In the genomic region with DNA sequence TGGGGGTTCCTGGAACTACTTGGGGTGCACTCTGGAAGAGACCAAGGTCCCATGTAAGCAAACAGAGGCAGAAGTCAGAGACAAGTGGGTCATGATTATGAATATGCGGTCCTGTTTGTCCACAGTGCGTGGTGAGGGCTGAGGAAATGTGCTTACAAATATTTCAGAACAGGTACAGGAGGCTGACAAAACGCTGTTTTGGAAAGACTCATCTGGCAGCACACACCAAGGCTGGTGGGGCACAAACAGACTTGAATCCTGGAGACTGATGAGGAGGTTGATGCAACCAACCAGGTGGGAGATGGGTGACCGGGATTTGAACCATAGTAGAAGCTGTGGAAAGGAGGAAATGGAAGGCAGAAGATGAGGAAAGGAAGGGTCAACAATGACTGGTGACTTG, we compare ENCODE assay signal across 17 cellular contexts.
DNase-seq lines count a peak whose midpoint lies in the region; ATAC-seq, FAIRE-seq and TF ChIP-seq lines count a peak whose summit lies in the region.
"Had no signal": no experiment of that assay in that cellular context is flagged by ENCODE, and none has a peak within 500 bp of the region (broad histone marks: within the 10 kb centered on the region; RNA-seq: fewer than 3 reads in every experiment).

No MANE protein-coding gene starts in this region.

- WGBS in mammary epithelial cell (ENCODE audit: low coverage, missing lambda C conversion rate), result 77% methylated on average over 4 of the region's 4 CpGs

- H2AFZ ChIP-seq in PC-3 (ENCODE audit: low read length) (0 out of 2 replicates have a peak overlapping the region, but pooled peaks have one; percentile 4), mammary epithelial cell (ENCODE audit: low read depth, low read length) (peak overlapping the region; percentile 68), keratinocyte (ENCODE audit: control insufficient read depth, low read length) (no peak overlapping the region)

- no peaks in the 10 kb centered on the region for H3K9me1 ChIP-seq in keratinocyte (ENCODE audit: control insufficient read depth, extremely low read depth, insufficient read depth, low read length)

- H3K4me2 ChIP-seq in PC-3 (ENCODE audit: low read length), result peak overlapping the region; percentile 68
- H3K4me2 ChIP-seq in mammary epithelial cell (ENCODE audit: insufficient read depth, low read depth, low read length), result peak overlapping the region; percentile 22
- peak overlapping the region; percentile 54 for H3K4me2 ChIP-seq in keratinocyte (ENCODE audit: control insufficient read depth, extremely low read depth, insufficient read depth, low read depth, low read length)
- H3K4me2 ChIP-seq: KMS-11 had no signal

- peak overlapping the region; percentile 88 for H3K27ac ChIP-seq in PC-3 (ENCODE audit: low read length)
- H3K27ac ChIP-seq in mammary epithelial cell (ENCODE audit: insufficient read depth, low read depth, low read length), result peak overlapping the region; percentile 100
- peak overlapping the region; percentile 99 for H3K27ac ChIP-seq in keratinocyte (ENCODE audit: control insufficient read depth, insufficient read depth, low read length)
- peak overlapping the region; percentile 48 for H3K27ac ChIP-seq in upper lobe of right lung
- H3K27ac ChIP-seq: ascending aorta, KMS-11, sigmoid colon had no signal

- H3K9me2 ChIP-seq in PC-3 (replicated peaks; ENCODE audit: low read length), result no peaks in the 10 kb centered on the region

- H3K4me3 ChIP-seq in PC-3 (ENCODE audit: low read length) (peak overlapping the region; percentile 1; the same call in 1 of the 2 replicates), mammary epithelial cell (replicated peaks in 1 of 3; ENCODE audit: insufficient read depth in 1 of 3, low read depth in 2 of 3, low read length in 3 of 3) (no peak overlapping the region), keratinocyte (ENCODE audit: control insufficient read depth in 2 of 3, extremely low read depth in 1 of 3, insufficient read depth in 2 of 3, low read depth in 1 of 3, low read length in 3 of 3) (no peak overlapping the region), upper lobe of right lung (no peak overlapping the region)
- H3K4me3 ChIP-seq: ascending aorta, left lung, sigmoid colon had no signal

- H3K27me3 ChIP-seq in PC-3 (ENCODE audit: low read length), result no peaks in the 10 kb centered on the region
- H3K27me3 ChIP-seq in mammary epithelial cell (ENCODE audit: insufficient read depth, low read length), result no peaks in the 10 kb centered on the region
- H3K27me3 ChIP-seq in keratinocyte (ENCODE audit: control insufficient read depth, extremely low read depth, insufficient read depth, low read length), result no peaks in the 10 kb centered on the region
- no peaks in the 10 kb centered on the region for H3K27me3 ChIP-seq in upper lobe of right lung
- H3K27me3 ChIP-seq: ascending aorta, left lung, sigmoid colon had no signal

- ATAC-seq in PC-3 (peak; percentile 0; the same call in 1 of the 2 replicates), upper lobe of right lung (no peak)
- ATAC-seq: left lung had no signal

- peaks cover 69% of the 10 kb centered on the region for H3K4me1 ChIP-seq in PC-3 (ENCODE audit: insufficient read depth, low read length)
- H3K4me1 ChIP-seq in mammary epithelial cell (ENCODE audit: insufficient read depth, low read length), result peaks cover 60% of the 10 kb centered on the region
- peaks cover 62% of the 10 kb centered on the region for H3K4me1 ChIP-seq in keratinocyte (ENCODE audit: control insufficient read depth, extremely low read depth, insufficient read depth, low read length)
- H3K4me1 ChIP-seq in upper lobe of right lung, result peaks cover 55% of the 10 kb centered on the region

- BruUV-seq in PC-3 (replicated peaks; lab: Mats Ljungman, UMichigan) (TSS peak; percentile 9), mammary epithelial cell (replicated peaks; lab: Mats Ljungman, UMichigan) (TSS peak; percentile 15)

- DNase-seq in PC-3, result no peak
- DNase-seq in mammary epithelial cell, result no peak
- no peak for DNase-seq in keratinocyte (ENCODE audit: low read depth, low spot score)
- no peak for DNase-seq in upper lobe of right lung
- no peak for DNase-seq in NCI-H2227 treated with DMSO at 0.1 percent for 48 hours (lab: John Stamatoyannopoulos, UW)
- no peak for DNase-seq in NCI-H2107 treated with DMSO at 0.1 percent for 48 hours (lab: John Stamatoyannopoulos, UW; ENCODE audit: unreplicated experiment)
- no peak for DNase-seq in stimulated activated CD4-positive, alpha-beta T cell treated with anti-CD3 and anti-CD28 coated beads, Interleukin-4, amount 100 ng/mL, for 4 hours
- DNase-seq: activated naive CD4-positive, alpha-beta T cell treated with anti-CD3 and anti-CD28 coated beads for 36 hours; activated T-cell treated with anti-CD3 and anti-CD28 coated beads for 4 hours; NCI-H1092; NCI-H2171; sigmoid colon had no signal

- intact Hi-C loops in PC-3 (cut with micrococcal nuclease) (loop anchor here (5.0 kb wide), 1 partner anchor 217 kb away; no protein-coding TSS in a partner anchor), mammary epithelial cell (cut with micrococcal nuclease) (loop anchor here (5.0 kb wide), 1 partner anchor 152 kb away; a partner anchor contains a TSS), upper lobe of right lung (cut with DNase I) (no loop called here)

- no peak for TF ChIP-seq CTCF in PC-3 (conservative IDR thresholded peaks at IDR 0.05; ENCODE audit: low read depth, low read length)
- no peak for TF ChIP-seq CTCF in mammary epithelial cell (conservative IDR thresholded peaks at IDR 0.05 in 1 of 2, IDR thresholded peaks at IDR 0.05 in 1 of 2; ENCODE audit: extremely low read depth in 1 of 2, insufficient read depth in 1 of 2, low read depth in 1 of 2, low read length in 2 of 2)
- TF ChIP-seq CTCF in keratinocyte (optimal IDR thresholded peaks at IDR 0.05 in 1 of 3, IDR thresholded peaks at IDR 0.05 in 1 of 3, conservative IDR thresholded peaks at IDR 0.05 in 1 of 3; ENCODE audit: extremely low read depth in 1 of 3, insufficient read depth in 2 of 3, low read length in 3 of 3), result no peak
- TF ChIP-seq CTCF in upper lobe of right lung (IDR thresholded peaks at IDR 0.05), result no peak

- H4K20me1 ChIP-seq in PC-3 (ENCODE audit: low read length), result no peaks in the 10 kb centered on the region
- no peaks in the 10 kb centered on the region for H4K20me1 ChIP-seq in mammary epithelial cell (ENCODE audit: insufficient read depth, low read length)
- no peaks in the 10 kb centered on the region for H4K20me1 ChIP-seq in keratinocyte (ENCODE audit: control insufficient read depth, extremely low read depth, insufficient read depth, low read length)

- H3K9ac ChIP-seq in PC-3 (ENCODE audit: low read length) (peak overlapping the region; percentile 44), mammary epithelial cell (ENCODE audit: insufficient read depth, low read length) (peak overlapping the region; percentile 17), keratinocyte (ENCODE audit: control insufficient read depth, extremely low read depth, insufficient read depth, low read length) (peak overlapping the region; percentile 85)
- H3K9ac ChIP-seq: KMS-11 had no signal

- CTCF ChIA-PET in PC-3 (lab: Charles Lee) (interaction anchor here (1.1 to 3.5 kb wide), 4 partner anchors 47 to 204 kb away, joined by 7 to 14 read pairs (median 9); no protein-coding TSS in a partner anchor), mammary epithelial cell (lab: Charles Lee; ENCODE audit: low non-redundant PET) (no interaction called here)

- POLR2A ChIA-PET in PC-3 (lab: Charles Lee; ENCODE audit: unreplicated experiment), result interaction anchor here (0.5 to 0.7 kb wide), 2 partner anchors 48 to 129 kb away, joined by 3 read pairs; no protein-coding TSS in a partner anchor

- H3K79me2 ChIP-seq in PC-3 (ENCODE audit: low read length), result no peaks in the 10 kb centered on the region
- H3K79me2 ChIP-seq in mammary epithelial cell (ENCODE audit: insufficient read depth, low read length), result no peaks in the 10 kb centered on the region
- H3K79me2 ChIP-seq in keratinocyte (ENCODE audit: control insufficient read depth, insufficient read depth, low read length), result no peaks in the 10 kb centered on the region

- dilution Hi-C loops in mammary epithelial cell (cut with HindIII; ENCODE audit: low sequenced_read_pairs) (loop anchor here (5.0 kb wide), 3 partner anchors 67 to 202 kb away; no protein-coding TSS in a partner anchor), keratinocyte (cut with MboI; ENCODE audit: extremely low pct_ligation_motif_present, low sequenced_read_pairs) (no loop called here)

- no peaks in the 10 kb centered on the region for H3K9me3 ChIP-seq in PC-3 (ENCODE audit: low read length)
- no peaks in the 10 kb centered on the region for H3K9me3 ChIP-seq in mammary epithelial cell (replicated peaks; ENCODE audit: insufficient read depth, low read length)
- no peaks in the 10 kb centered on the region for H3K9me3 ChIP-seq in keratinocyte (ENCODE audit: control insufficient read depth, low read depth, low read length)
- no peaks in the 10 kb centered on the region for H3K9me3 ChIP-seq in upper lobe of right lung
- H3K9me3 ChIP-seq: ascending aorta, left lung, sigmoid colon had no signal

- in situ Hi-C loops in mammary epithelial cell (cut with MboI; ENCODE audit: low sequenced_read_pairs in 2 of 2), result loop anchor here in 1 of 2 donors (5.0 kb wide), 3 partner anchors 52 to 78 kb away; no protein-coding TSS in a partner anchor

- peak; percentile 81 for FAIRE-seq in keratinocyte (lab: Jason Lieb, UNC)
- FAIRE-seq: colon, GM12891 had no signal

- H3F3A ChIP-seq in PC-3 (ENCODE audit: low read length, unreplicated experiment), result peaks cover 30% of the 10 kb centered on the region

- H3K36me3 ChIP-seq in PC-3 (ENCODE audit: low read depth, low read length), result no peaks in the 10 kb centered on the region
- no peaks in the 10 kb centered on the region for H3K36me3 ChIP-seq in mammary epithelial cell (ENCODE audit: insufficient read depth, low read length)
- no peaks in the 10 kb centered on the region for H3K36me3 ChIP-seq in keratinocyte (ENCODE audit: control insufficient read depth in 2 of 2, extremely low read depth in 1 of 2, insufficient read depth in 2 of 2, low read length in 2 of 2)
- no peaks in the 10 kb centered on the region for H3K36me3 ChIP-seq in upper lobe of right lung
- H3K36me3 ChIP-seq: ascending aorta, left lung, sigmoid colon had no signal

Comparison
In these comparisons a context has a peak if more than half of its experiments do, and no peak if none do; other contexts are left out.
1. H3K27ac ChIP-seq: peak in every context shown above with its lines; median percentile 100 in mammary epithelial cell; 99 in keratinocyte; 88 in PC-3; 48 in upper lobe of right lung.
2. H3K9ac ChIP-seq: peak in every context shown above with its lines; median percentile 85 in keratinocyte; 44 in PC-3; 17 in mammary epithelial cell.